ENCODE assay signal across 30 cellular contexts in genomic region chr21:37796011-37796410, GRCh38.
"Had no signal": no experiment of that assay in that cellular context is flagged by ENCODE, and none has a peak within 500 bp of the region (broad histone marks: within the 10 kb centered on the region; RNA-seq: fewer than 3 reads in every experiment).

No MANE protein-coding gene starts in this region.

- H3K4me1 ChIP-seq: left lung, lower lobe of right lung, parathyroid adenoma, psoas muscle, right lobe of liver, tibial nerve, uterus had no signal

- H3K9me3 Mint-ChIP-seq: immature natural killer cell; naive thymus-derived CD4-positive, alpha-beta T cell; natural killer cell treated with Interleukin-12 subunit alpha and Interleukin-12 subunit beta and Interleukin-15 and Interleukin-18, amount 100 ng/mL, for 72 hours; stimulated activated memory B cell treated with anti-CD40 and anti-IgM and Interleukin-4, amounts not matched to agents 10 μg/mL and 1 μg/mL and 100 μg/mL, for 72 hours; stimulated activated naive CD8-positive, alpha-beta T cell treated with anti-CD3 and anti-CD28 coated beads, Interleukin-15, amount 100 ng/mL, for 72 hours; type B pancreatic cell had no signal

- H3K27ac ChIP-seq: left lung, lower lobe of right lung, neutrophil, parathyroid adenoma, psoas muscle, right lobe of liver, tibial nerve, uterus had no signal

- H3K36me3 Mint-ChIP-seq: immature natural killer cell; naive thymus-derived CD4-positive, alpha-beta T cell; natural killer cell treated with Interleukin-12 subunit alpha and Interleukin-12 subunit beta and Interleukin-15 and Interleukin-18, amount 100 ng/mL, for 72 hours; stimulated activated memory B cell treated with anti-CD40 and anti-IgM and Interleukin-4, amounts not matched to agents 10 μg/mL and 1 μg/mL and 100 μg/mL, for 72 hours; type B pancreatic cell had no signal

- H3K9ac ChIP-seq: parathyroid adenoma had no signal

- H3K79me2 ChIP-seq: parathyroid adenoma had no signal

- H3K27ac Mint-ChIP-seq: immature natural killer cell; naive thymus-derived CD4-positive, alpha-beta T cell; natural killer cell treated with Interleukin-12 subunit alpha and Interleukin-12 subunit beta and Interleukin-15 and Interleukin-18, amount 100 ng/mL, for 72 hours; stimulated activated memory B cell treated with anti-CD40 and anti-IgM and Interleukin-4, amounts not matched to agents 10 μg/mL and 1 μg/mL and 100 μg/mL, for 72 hours; stimulated activated naive CD8-positive, alpha-beta T cell treated with anti-CD3 and anti-CD28 coated beads, Interleukin-15, amount 100 ng/mL, for 72 hours; type B pancreatic cell had no signal

- H2AFZ ChIP-seq: parathyroid adenoma had no signal

- H3K27me3 Mint-ChIP-seq: stimulated activated naive CD8-positive, alpha-beta T cell treated with anti-CD3 and anti-CD28 coated beads, Interleukin-15, amount 100 ng/mL, for 72 hours had no signal

- H3K27me3 ChIP-seq: right lobe of liver, tibial nerve, uterus had no signal

- H3K4me3 Mint-ChIP-seq: immature natural killer cell; naive thymus-derived CD4-positive, alpha-beta T cell; natural killer cell treated with Interleukin-12 subunit alpha and Interleukin-12 subunit beta and Interleukin-15 and Interleukin-18, amount 100 ng/mL, for 72 hours; neural crest cell; stimulated activated memory B cell treated with anti-CD40 and anti-IgM and Interleukin-4, amounts not matched to agents 10 μg/mL and 1 μg/mL and 100 μg/mL, for 72 hours; stimulated activated naive CD8-positive, alpha-beta T cell treated with anti-CD3 and anti-CD28 coated beads, Interleukin-15, amount 100 ng/mL, for 72 hours; type B pancreatic cell had no signal

- H3K4me2 ChIP-seq: smooth muscle cell had no signal

- H3K36me3 ChIP-seq: left lung, lower lobe of right lung, neutrophil, right lobe of liver, tibial nerve, uterus had no signal

- H3K4me1 Mint-ChIP-seq: immature natural killer cell; stimulated activated memory B cell treated with anti-CD40 and anti-IgM and Interleukin-4, amounts not matched to agents 10 μg/mL and 1 μg/mL and 100 μg/mL, for 72 hours; stimulated activated naive CD8-positive, alpha-beta T cell treated with anti-CD3 and anti-CD28 coated beads, Interleukin-15, amount 100 ng/mL, for 72 hours had no signal

- H3K9me3 ChIP-seq: left lung, lower lobe of right lung, mucosa of descending colon, neutrophil, psoas muscle, right lobe of liver, tibial nerve, uterus had no signal

- DNase-seq: hypothalamus; immature natural killer cell; kidney; left colon; left lung; lower lobe of right lung; mammary epithelial cell; mesendoderm; midbrain; mucosa of descending colon; naive thymus-derived CD4-positive, alpha-beta T cell; occipital lobe; psoas muscle; right lobe of liver; stimulated activated CD4-positive, alpha-beta T cell treated with anti-CD3 and anti-CD28 coated beads, Interleukin-1b, Interleukin-23, amount 100 ng/mL, for 48 hours; stimulated activated CD4-positive, alpha-beta T cell treated with anti-CD3 and anti-CD28 coated beads, Interleukin-2, amount 100 ng/mL, for 48 hours; stimulated activated CD4-positive, alpha-beta T cell treated with anti-CD3 and anti-CD28 coated beads, Interleukin-4, amount 100 ng/mL, for 4 hours; stimulated activated CD8-positive, alpha-beta memory T cell treated with anti-CD3 and anti-CD28 coated beads, Interleukin-4, amount 100 ng/mL, for 48 hours; stimulated activated naive CD4-positive, alpha-beta T cell treated with Interleukin-2 at 50 U/mL for 16 hours; stimulated activated naive CD8-positive, alpha-beta T cell treated with anti-CD3 and anti-CD28 coated beads, Interleukin-15, amount 100 ng/mL, for 72 hours; substantia nigra; uterus had no signal

- H3K4me3 ChIP-seq: left lung, lower lobe of right lung, mucosa of descending colon, psoas muscle, right lobe of liver, smooth muscle cell, tibial nerve, uterus had no signal
